15 cellular contexts compared by ENCODE assay signal in the genomic region with DNA sequence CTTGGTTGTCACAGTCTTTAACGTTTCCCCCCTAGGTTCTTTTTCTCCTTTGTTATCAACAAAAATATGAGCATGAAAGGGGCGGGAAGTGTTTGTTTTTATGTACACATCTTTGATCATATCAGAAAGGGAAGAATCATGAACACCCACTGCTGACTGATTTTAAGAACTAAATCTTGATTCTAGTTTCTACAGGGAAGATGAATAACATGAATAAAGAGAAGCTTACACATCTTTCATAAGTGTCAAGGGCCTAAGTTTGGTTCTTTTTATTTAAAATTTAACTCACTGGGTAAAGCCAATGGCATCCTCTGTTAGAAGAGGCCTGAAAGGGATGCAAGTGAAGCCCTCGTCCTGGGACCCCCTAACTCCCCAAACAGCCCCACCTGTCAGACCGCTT.
"Had no signal": no experiment of that assay in that cellular context is flagged by ENCODE, and none has a peak within 500 bp of the region (broad histone marks: within the 10 kb centered on the region; RNA-seq: fewer than 3 reads in every experiment).

No MANE protein-coding gene starts in this region.

- H3K36me3 Mint-ChIP-seq: neural progenitor cell had no signal

- H3K9me3 Mint-ChIP-seq: activated naive CD8-positive, alpha-beta T cell treated with anti-CD3 and anti-CD28 coated beads, Interleukin-2, amount 10 ng/mL, durations not matched to agents 7 days and 5 days; neural progenitor cell had no signal

- H3K4me2 ChIP-seq: neural progenitor cell had no signal

- DNase-seq: activated gamma-delta T cell; activated naive CD8-positive, alpha-beta T cell treated with anti-CD3 and anti-CD28 coated beads, Interleukin-2, amount 10 ng/mL, durations not matched to agents 7 days and 5 days; anterior cingulate cortex; brain microvascular endothelial cell; cerebellar nuclear complex; effector CD8-positive, alpha-beta T cell; gastrocnemius medialis; heart right ventricle; left colon; ovary; SHP77 treated with DMSO at 0.1 percent for 48 hours; stimulated activated CD4-positive, alpha-beta T cell treated with anti-CD3 and anti-CD28 coated beads, Interleukin-12 subunit alpha, Interleukin-12 subunit beta, amount 100 ng/mL, for 4 hours; transverse colon had no signal

- H3K4me1 ChIP-seq: gastrocnemius medialis had no signal

- H3K27me3 ChIP-seq: brain microvascular endothelial cell, gastrocnemius medialis, heart right ventricle, neural progenitor cell, ovary, transverse colon had no signal

- H3K4me3 Mint-ChIP-seq: activated naive CD8-positive, alpha-beta T cell treated with anti-CD3 and anti-CD28 coated beads, Interleukin-2, amount 10 ng/mL, durations not matched to agents 7 days and 5 days; neural progenitor cell had no signal

- H3K9me3 ChIP-seq: gastrocnemius medialis, heart right ventricle, ovary, transverse colon had no signal

- H3K27ac Mint-ChIP-seq: activated naive CD8-positive, alpha-beta T cell treated with anti-CD3 and anti-CD28 coated beads, Interleukin-2, amount 10 ng/mL, durations not matched to agents 7 days and 5 days; neural progenitor cell had no signal

- H2AFZ ChIP-seq: neural progenitor cell had no signal

- H3K27ac ChIP-seq: brain microvascular endothelial cell, gastrocnemius medialis, heart right ventricle, neural progenitor cell, ovary, transverse colon had no signal

- H3K4me3 ChIP-seq: gastrocnemius medialis, heart right ventricle, lung, neural progenitor cell, ovary, transverse colon had no signal

- ATAC-seq: gastrocnemius medialis, heart right ventricle, left colon had no signal

- H3K36me3 ChIP-seq: brain microvascular endothelial cell, gastrocnemius medialis, heart right ventricle, neural progenitor cell, ovary, transverse colon had no signal
